8 cellular contexts compared by ENCODE assay signal in genomic region chr3:72255736-72256559, GRCh38.
DNase-seq lines count a peak whose midpoint lies in the region; ATAC-seq lines count a peak whose summit lies in the region.

No MANE protein-coding gene starts in this region.

- H3K27me3 ChIP-seq in mucosa of rectum (ENCODE audit: control insufficient read depth in 2 of 2, insufficient read depth in 2 of 2, low read length in 2 of 2): no peaks in the 10 kb centered on the region

- no peaks in the 10 kb centered on the region for H3K36me3 ChIP-seq in mucosa of rectum (ENCODE audit: control insufficient read depth in 2 of 2, insufficient read depth in 2 of 2, low read length in 2 of 2)

- peaks cover 12% of the 10 kb centered on the region for H3K27me3 Mint-ChIP-seq in central memory CD8-positive, alpha-beta T cell

- H3K27ac ChIP-seq in mucosa of rectum (ENCODE audit: low read depth in 2 of 2, low read length in 2 of 2): peak overlapping the region; percentile 49 to 59

- H3K36me3 Mint-ChIP-seq in central memory CD8-positive, alpha-beta T cell (ENCODE audit: insufficient read depth): no peaks in the 10 kb centered on the region

- H3K4me3 ChIP-seq in mucosa of rectum (ENCODE audit: low read length in 2 of 2): no peak overlapping the region

- H3K9ac ChIP-seq in mucosa of rectum (ENCODE audit: low read depth in 1 of 2, low read length in 2 of 2): peak overlapping the region in 1 of 2 donors; percentile 37

- H3K27ac Mint-ChIP-seq in central memory CD8-positive, alpha-beta T cell (ENCODE audit: low read depth): no peak overlapping the region

- H3K9me3 ChIP-seq in mucosa of rectum (ENCODE audit: control insufficient read depth in 2 of 2, low read length in 2 of 2): no peaks in the 10 kb centered on the region

- DNase-seq in stimulated activated CD4-positive, alpha-beta T cell treated with anti-CD3 and anti-CD28 coated beads, Interleukin-2, amount 100 ng/mL, for 4 hours (ENCODE audit: low read depth): peak; percentile 21
- DNase-seq in stimulated activated CD4-positive, alpha-beta T cell treated with anti-CD3 and anti-CD28 coated beads, Interleukin-2, amount 100 ng/mL, for 48 hours: no peak
- peak; percentile 14 for DNase-seq in NCI-H526 treated with DMSO at 0.1 percent for 48 hours (lab: John Stamatoyannopoulos, UW)
- DNase-seq in central memory CD8-positive, alpha-beta T cell (ENCODE audit: low spot score in 2 of 2): no peak

- H3K9me3 Mint-ChIP-seq in central memory CD8-positive, alpha-beta T cell: no peaks in the 10 kb centered on the region

- H3K4me3 Mint-ChIP-seq in central memory CD8-positive, alpha-beta T cell: no peak overlapping the region

- peaks cover 16 to 17% of the 10 kb centered on the region in 2 donors for H3K4me1 ChIP-seq in mucosa of rectum (ENCODE audit: control insufficient read depth in 2 of 2, insufficient read depth in 2 of 2, low read length in 2 of 2)

- H3K4me1 Mint-ChIP-seq in central memory CD8-positive, alpha-beta T cell: no peaks in the 10 kb centered on the region

- peak; percentile 33 for ATAC-seq in central memory CD8-positive, alpha-beta T cell (replicated peaks; ENCODE audit: extremely low read depth, poor library complexity, severe bottlenecking)
- ATAC-seq in GM21717 (IDR thresholded peaks at IDR 0.05; ENCODE audit: unreplicated experiment) (no peak), HG02884 (IDR thresholded peaks at IDR 0.05; ENCODE audit: unreplicated experiment) (no peak), HG03135 (IDR thresholded peaks at IDR 0.05; ENCODE audit: unreplicated experiment) (no peak)

Comparison
In these comparisons a context has a peak if more than half of its experiments do, and no peak if none do; other contexts are left out.
1. DNase-seq: peak in stimulated activated CD4-positive, alpha-beta T cell treated with anti-CD3 and anti-CD28 coated beads, Interleukin-2, amount 100 ng/mL, for 4 hours (single experiment) and NCI-H526 treated with DMSO at 0.1 percent for 48 hours (single experiment); none in stimulated activated CD4-positive, alpha-beta T cell treated with anti-CD3 and anti-CD28 coated beads, Interleukin-2, amount 100 ng/mL, for 48 hours (0 of 2) and central memory CD8-positive, alpha-beta T cell (0 of 2).